10 cellular contexts compared by ENCODE assay signal in the genomic region with DNA sequence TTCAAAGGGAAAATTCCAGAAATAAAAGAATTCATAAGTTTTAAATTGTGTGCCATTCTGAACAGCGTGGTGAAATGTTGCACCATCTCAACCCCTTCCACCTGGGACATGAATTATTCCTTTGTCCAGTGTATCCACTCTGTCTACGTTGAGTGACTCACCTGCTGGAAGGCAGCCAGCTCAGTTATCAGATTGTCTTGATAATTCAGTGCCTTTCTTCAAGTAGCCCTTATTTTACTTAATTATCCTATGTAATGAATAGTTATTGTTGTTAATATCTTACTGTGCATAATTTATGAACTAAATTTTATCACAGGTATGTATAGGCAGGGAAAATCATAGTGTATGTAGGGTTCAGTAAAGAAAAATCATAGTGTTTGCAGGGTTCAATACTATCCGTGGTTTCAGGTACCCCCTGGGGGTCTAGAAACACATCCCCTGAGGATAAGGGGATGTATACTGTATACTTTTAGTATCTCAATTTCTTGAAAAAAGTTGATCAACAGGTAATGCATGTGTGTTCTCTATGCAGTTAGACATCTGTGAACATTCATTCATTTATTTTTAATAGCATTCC. TPM values are rescaled to one million over a fixed set of nuclear protein-coding genes. Genes with fewer than 3 reads are reported as not detected.
A peak's percentile ranks its signal among the peaks of the same experiment; 100 is the strongest.
DNase-seq lines count a peak whose midpoint lies in the region; ATAC-seq and FAIRE-seq lines count a peak whose summit lies in the region.
"Had no signal": no experiment of that assay in that cellular context is flagged by ENCODE, and none has a peak within 500 bp of the region (broad histone marks: within the 10 kb centered on the region; RNA-seq: fewer than 3 reads in every experiment).

No MANE protein-coding gene starts in this region.

- no peak overlapping the region for H3K18ac ChIP-seq in mesendoderm (ENCODE audit: low read length)

- H3K23ac ChIP-seq in mesendoderm (ENCODE audit: low read length): no peak overlapping the region

- H3K36me3 ChIP-seq in mesendoderm (ENCODE audit: control insufficient read depth, insufficient read depth, low read length): no peaks in the 10 kb centered on the region

- no peak overlapping the region for H2BK120ac ChIP-seq in mesendoderm (ENCODE audit: low read depth, low read length)

- no peaks in the 10 kb centered on the region for H3K4me1 Mint-ChIP-seq in activated T-helper 1 cell treated with anti-CD3 and anti-CD28 coated beads, Interleukin-12 subunit alpha, Interleukin-12 subunit beta, Interleukin-2, Interleukin-4 antibody, amounts not matched to agents 30 ng/mL and 10 ng/mL and 1 ng/mL, durations not matched to agents 14 hours and 24 hours and 36 hours (ENCODE audit: low read depth)

- peak; percentile 35 for ATAC-seq in HG03460 (IDR thresholded peaks at IDR 0.05; ENCODE audit: unreplicated experiment)

- peak; percentile 8 for DNase-seq in activated CD4-positive, alpha-beta T cell treated with anti-CD3 and anti-CD28 coated beads for 48 hours
- no peak for DNase-seq in activated CD4-positive, alpha-beta T cell treated with anti-CD3 and anti-CD28 coated beads, Interleukin-2, amount 50 U/mL, for 48 hours
- DNase-seq in amniotic epithelial cell (ENCODE audit: low read depth) (peak; percentile 61), mesendoderm (no peak), HTR-8/SVneo (ENCODE audit: insufficient read length, low spot score) (no peak)
- no peak for DNase-seq in stimulated activated CD4-positive, alpha-beta T cell treated with anti-CD3 and anti-CD28 coated beads, Interleukin-12 subunit alpha, Interleukin-12 subunit beta, amount 100 ng/mL, for 4 hours
- no peak for DNase-seq in activated T-helper 1 cell treated with anti-CD3 and anti-CD28 coated beads, Interleukin-12 subunit alpha, Interleukin-12 subunit beta, Interleukin-2, Interleukin-4 antibody, amounts not matched to agents 30 ng/mL and 10 ng/mL and 1 ng/mL, durations not matched to agents 14 hours and 24 hours and 36 hours (ENCODE audit: low spot score)

- intact Hi-C loops in activated T-helper 1 cell treated with anti-CD3 and anti-CD28 coated beads, Interleukin-12 subunit alpha, Interleukin-12 subunit beta, Interleukin-2, Interleukin-4 antibody, amounts not matched to agents 30 ng/mL and 10 ng/mL and 1 ng/mL, durations not matched to agents 14 hours and 24 hours and 36 hours (cut with micrococcal nuclease): loop anchor here (10.0 kb wide), 1 partner anchor 572 kb away; no protein-coding TSS in a partner anchor

- H3K9me3 Mint-ChIP-seq in activated T-helper 1 cell treated with anti-CD3 and anti-CD28 coated beads, Interleukin-12 subunit alpha, Interleukin-12 subunit beta, Interleukin-2, Interleukin-4 antibody, amounts not matched to agents 30 ng/mL and 10 ng/mL and 1 ng/mL, durations not matched to agents 14 hours and 24 hours and 36 hours: no peaks in the 10 kb centered on the region

- H4K8ac ChIP-seq in mesendoderm (ENCODE audit: low read depth, low read length): no peak overlapping the region

- no peaks in the 10 kb centered on the region for H3K79me1 ChIP-seq in mesendoderm (ENCODE audit: low read length)

- H3K9ac ChIP-seq in mesendoderm (ENCODE audit: low read length): no peak overlapping the region

- no peak overlapping the region for H3K27ac Mint-ChIP-seq in activated T-helper 1 cell treated with anti-CD3 and anti-CD28 coated beads, Interleukin-12 subunit alpha, Interleukin-12 subunit beta, Interleukin-2, Interleukin-4 antibody, amounts not matched to agents 30 ng/mL and 10 ng/mL and 1 ng/mL, durations not matched to agents 14 hours and 24 hours and 36 hours

- H3K4me3 Mint-ChIP-seq in activated T-helper 1 cell treated with anti-CD3 and anti-CD28 coated beads, Interleukin-12 subunit alpha, Interleukin-12 subunit beta, Interleukin-2, Interleukin-4 antibody, amounts not matched to agents 30 ng/mL and 10 ng/mL and 1 ng/mL, durations not matched to agents 14 hours and 24 hours and 36 hours: no peak overlapping the region

- H3K4me3 ChIP-seq in mesendoderm (ENCODE audit: low read length): no peak overlapping the region

- H3K4ac ChIP-seq in mesendoderm (ENCODE audit: low read depth, low read length): no peak overlapping the region

- H4K5ac ChIP-seq in mesendoderm (ENCODE audit: low read length): no peak overlapping the region

- no peaks in the 10 kb centered on the region for H3K36me3 Mint-ChIP-seq in activated T-helper 1 cell treated with anti-CD3 and anti-CD28 coated beads, Interleukin-12 subunit alpha, Interleukin-12 subunit beta, Interleukin-2, Interleukin-4 antibody, amounts not matched to agents 30 ng/mL and 10 ng/mL and 1 ng/mL, durations not matched to agents 14 hours and 24 hours and 36 hours (ENCODE audit: low read depth)

- no peak for FAIRE-seq in HTR-8/SVneo (lab: Jason Lieb, UNC)

- no peak overlapping the region for H3K4me2 ChIP-seq in mesendoderm (ENCODE audit: low read length)

- no peaks in the 10 kb centered on the region for H3K4me1 ChIP-seq in mesendoderm (ENCODE audit: control insufficient read depth, low read depth, low read length)

- no peaks in the 10 kb centered on the region for H3K27me3 ChIP-seq in mesendoderm (ENCODE audit: insufficient read depth, low read length, poor library complexity)

- H2BK15ac ChIP-seq in mesendoderm (replicated peaks; ENCODE audit: low read depth): no peak overlapping the region

- no CpG with 5 or more reads among the region's 3 CpGs for WGBS in mesendoderm (ENCODE audit: extremely low coverage, insufficient coverage, low lambda C conversion rate)

- no peak overlapping the region for H3K56ac ChIP-seq in mesendoderm (ENCODE audit: low read length)

- peaks cover 35% of the 10 kb centered on the region for H3K27me3 Mint-ChIP-seq in activated T-helper 1 cell treated with anti-CD3 and anti-CD28 coated beads, Interleukin-12 subunit alpha, Interleukin-12 subunit beta, Interleukin-2, Interleukin-4 antibody, amounts not matched to agents 30 ng/mL and 10 ng/mL and 1 ng/mL, durations not matched to agents 14 hours and 24 hours and 36 hours (ENCODE audit: insufficient read depth)

- no peak overlapping the region for H3K27ac ChIP-seq in mesendoderm (ENCODE audit: low read depth, low read length)
- H3K27ac ChIP-seq: C4-2B had no signal

- no peaks in the 10 kb centered on the region for H3K79me2 ChIP-seq in mesendoderm (ENCODE audit: control insufficient read depth, insufficient read depth, low read length)

- H2AK5ac ChIP-seq in mesendoderm (ENCODE audit: low read length): no peak overlapping the region

- H2BK5ac ChIP-seq in mesendoderm (ENCODE audit: low read length): no peak overlapping the region

RNA-seq across cellular contexts. Expression of a gene that starts 7.7 kb away (rescaled TPM):
- 7.7 and 8.4 TPM in 2 replicates for total RNA-seq in activated T-helper 1 cell treated with anti-CD3 and anti-CD28 coated beads, Interleukin-12 subunit alpha, Interleukin-12 subunit beta, Interleukin-2, Interleukin-4 antibody, amounts not matched to agents 30 ng/mL and 10 ng/mL and 1 ng/mL, durations not matched to agents 14 hours and 24 hours and 36 hours
- 16.0 TPM for polyA plus RNA-seq in mesendoderm (2013, experiment 1 of 2)
- polyA plus RNA-seq in mesendoderm (2013, experiment 2 of 2): 16.1 TPM

RNA-seq across cellular contexts. Expression of a gene that starts 20.5 kb away (rescaled TPM):
- not detected in 2 replicates for total RNA-seq in activated T-helper 1 cell treated with anti-CD3 and anti-CD28 coated beads, Interleukin-12 subunit alpha, Interleukin-12 subunit beta, Interleukin-2, Interleukin-4 antibody, amounts not matched to agents 30 ng/mL and 10 ng/mL and 1 ng/mL, durations not matched to agents 14 hours and 24 hours and 36 hours
- polyA plus RNA-seq in mesendoderm (2013, experiment 1 of 2): 0.31 TPM
- polyA plus RNA-seq in mesendoderm (2013, experiment 2 of 2): 0.53 TPM
- total RNA-seq: epithelial cell of proximal tubule had no signal

Comparison
In these comparisons a context has a peak if more than half of its experiments do, and no peak if none do; other contexts are left out.
1. DNase-seq: peak in activated CD4-positive, alpha-beta T cell treated with anti-CD3 and anti-CD28 coated beads for 48 hours (single experiment) and amniotic epithelial cell (single experiment); none in activated CD4-positive, alpha-beta T cell treated with anti-CD3 and anti-CD28 coated beads, Interleukin-2, amount 50 U/mL, for 48 hours (0 of 2), stimulated activated CD4-positive, alpha-beta T cell treated with anti-CD3 and anti-CD28 coated beads, Interleukin-12 subunit alpha, Interleukin-12 subunit beta, amount 100 ng/mL, for 4 hours (single experiment), activated T-helper 1 cell treated with anti-CD3 and anti-CD28 coated beads, Interleukin-12 subunit alpha, Interleukin-12 subunit beta, Interleukin-2, Interleukin-4 antibody, amounts not matched to agents 30 ng/mL and 10 ng/mL and 1 ng/mL, durations not matched to agents 14 hours and 24 hours and 36 hours (single experiment), mesendoderm (single experiment) and HTR-8/SVneo (single experiment).